22 cellular contexts compared by ENCODE assay signal in genomic region chr10:54463644-54464043, GRCh38.
"Had no signal": no experiment of that assay in that cellular context is flagged by ENCODE, and none has a peak within 500 bp of the region (broad histone marks: within the 10 kb centered on the region; RNA-seq: fewer than 3 reads in every experiment).

No MANE protein-coding gene starts in this region.

- H3K4me1 ChIP-seq: SJSA1 had no signal

- H3K4me3 ChIP-seq: MG63, SJSA1, SK-N-MC had no signal

- H3K9me3 ChIP-seq: MG63 had no signal

- DNase-seq: Karpas-422, KG1, MG63, NCI-H1092, NCI-H1105 treated with DMSO at 0.1 percent for 48 hours, NCI-H1417 treated with DMSO at 0.1 percent for 48 hours, NCI-H146, NCI-H1694 treated with DMSO at 0.1 percent for 48 hours, NCI-H1930, NCI-H2081, NCI-H2107, NCI-H2171 treated with DMSO at 0.1 percent for 48 hours, NCI-H345, NCI-H446 treated with DMSO at 0.1 percent for 48 hours, NCI-H510A treated with DMSO at 0.1 percent for 48 hours, NCI-H526, NCI-H774, Right ventricle myocardium superior, RPMI8226, SIG-M5 had no signal

- H3K27me3 ChIP-seq: MG63, SJSA1 had no signal

- H3K36me3 ChIP-seq: MG63, SJSA1 had no signal

- H3K27ac ChIP-seq: SJSA1, SK-N-MC had no signal
